ENCODE assay signal across 17 cellular contexts in the genomic region with DNA sequence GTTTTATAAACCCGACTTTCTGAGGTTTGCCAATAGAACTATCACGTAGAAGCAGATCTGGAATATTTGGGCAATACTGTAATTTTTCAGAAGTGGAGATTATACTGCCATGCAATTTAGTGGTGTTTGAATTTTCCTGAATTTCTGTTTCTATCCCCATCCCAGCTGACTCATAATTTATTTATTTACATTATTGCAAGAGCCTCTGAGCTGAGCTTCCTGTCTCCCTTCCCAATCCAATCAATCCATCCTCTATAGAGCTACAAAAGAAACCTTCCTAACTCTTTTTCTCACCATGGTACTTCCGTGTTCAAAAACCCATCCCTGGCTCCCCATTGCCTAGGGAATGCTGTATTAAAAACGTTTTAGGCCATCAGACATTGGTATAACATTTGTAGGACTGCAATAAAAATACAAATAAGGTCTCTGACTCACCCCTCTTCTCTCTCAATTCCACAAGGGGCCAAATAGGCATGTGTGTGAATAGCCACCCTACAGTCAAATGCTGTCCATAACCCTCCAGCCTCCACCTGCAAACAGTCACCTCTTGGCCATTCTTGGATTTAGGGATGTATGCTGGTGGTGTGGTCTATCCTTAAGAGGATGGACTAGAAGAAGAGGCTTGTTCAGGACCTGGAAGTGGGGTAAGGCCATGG.
DNase-seq lines count a peak whose midpoint lies in the region; ATAC-seq and TF ChIP-seq lines count a peak whose summit lies in the region.
"Had no signal": no experiment of that assay in that cellular context is flagged by ENCODE, and none has a peak within 500 bp of the region (broad histone marks: within the 10 kb centered on the region; RNA-seq: fewer than 3 reads in every experiment).

No MANE protein-coding gene starts in this region.

- peaks cover 6% of the 10 kb centered on the region for H3K4me1 ChIP-seq in adipocyte (ENCODE audit: control insufficient read depth, insufficient read depth, low read length)
- H3K4me1 ChIP-seq in foreskin keratinocyte = no peaks in the 10 kb centered on the region
- H3K4me1 ChIP-seq: A549 had no signal

- no peak overlapping the region for H3K27ac ChIP-seq in foreskin keratinocyte
- H3K27ac ChIP-seq: A549 had no signal

- no peak overlapping the region for H3K27ac Mint-ChIP-seq in HFFc6
- H3K27ac Mint-ChIP-seq: CD4-positive, CD25-positive, alpha-beta regulatory T cell had no signal

- no peaks in the 10 kb centered on the region for H3K36me3 ChIP-seq in adipocyte (ENCODE audit: control insufficient read depth, insufficient read depth, low read length, severe bottlenecking)

- H3K9me3 ChIP-seq in adipocyte (ENCODE audit: control insufficient read depth, low read length) = no peaks in the 10 kb centered on the region
- H3K9me3 ChIP-seq: A549 had no signal

- peaks cover 18% of the 10 kb centered on the region for H3K27me3 Mint-ChIP-seq in HFFc6 (ENCODE audit: insufficient read depth)

- TF ChIP-seq CTCF in AG10803 (conservative IDR thresholded peaks at IDR 0.05; ENCODE audit: low read length) (no peak), foreskin keratinocyte (conservative IDR thresholded peaks at IDR 0.05) (no peak), HFFc6 (IDR thresholded peaks at IDR 0.05) (no peak)

- no peak overlapping the region for H3K4me3 Mint-ChIP-seq in HFFc6
- H3K4me3 Mint-ChIP-seq: CD4-positive, CD25-positive, alpha-beta regulatory T cell had no signal

- H3K9me3 Mint-ChIP-seq in HFFc6 = no peaks in the 10 kb centered on the region

- H3K4me1 Mint-ChIP-seq in HFFc6 (ENCODE audit: low read depth) = peaks cover 6% of the 10 kb centered on the region

- H3K4me3 ChIP-seq in AG10803 (ENCODE audit: low read length) (no peak overlapping the region), adipocyte (ENCODE audit: low read length) (no peak overlapping the region)
- H3K4me3 ChIP-seq: A549 had no signal

- ATAC-seq in foreskin keratinocyte (peak; percentile 16), HG03196 (IDR thresholded peaks at IDR 0.05; ENCODE audit: unreplicated experiment) (no peak)
- ATAC-seq: A549, HCT116 had no signal

- peak; percentile 9 for DNase-seq in AG10803 (ENCODE audit: low read depth)
- peak; percentile 70 for DNase-seq in HCEC 1CT
- DNase-seq in adipocyte (ENCODE audit: low read depth) = peak; percentile 24
- DNase-seq in foreskin keratinocyte = peak in 1 of 2 donors; percentile 14
- no peak for DNase-seq in T-helper 2 cell
- no peak for DNase-seq in HFFc6
- no peak for DNase-seq in SW 1271 (lab: John Stamatoyannopoulos, UW)
- DNase-seq: CD4-positive, CD25-positive, alpha-beta regulatory T cell; KBM-7; MM.1S; NCI-H1105; NCI-H2029; NCI-H510A treated with DMSO at 0.1 percent for 48 hours; SHP77 treated with DMSO at 0.1 percent for 48 hours had no signal

- no peaks in the 10 kb centered on the region for H3K36me3 Mint-ChIP-seq in HFFc6 (ENCODE audit: low read depth)
- H3K36me3 Mint-ChIP-seq: CD4-positive, CD25-positive, alpha-beta regulatory T cell had no signal

- H3K9ac ChIP-seq in adipocyte (ENCODE audit: low read length) = no peak overlapping the region

- peaks cover 2% of the 10 kb centered on the region for H3K27me3 ChIP-seq in adipocyte (replicated peaks; ENCODE audit: control insufficient read depth, insufficient read depth, low read length)
- H3K27me3 ChIP-seq in foreskin keratinocyte = peaks cover 35% of the 10 kb centered on the region

Comparison
In these comparisons a context has a peak if more than half of its experiments do, and no peak if none do; other contexts are left out.
1. DNase-seq: peak in AG10803 (single experiment), HCEC 1CT (single experiment) and adipocyte (single experiment); none in T-helper 2 cell (0 of 5), HFFc6 (single experiment) and SW 1271 (0 of 2).